21 cellular contexts compared by ENCODE assay signal in genomic region chr11:1796297-1797011, GRCh38. TPM values are rescaled to one million over a fixed set of nuclear protein-coding genes. Genes with fewer than 3 reads are reported as not detected.
DNase-seq lines count a peak whose midpoint lies in the region; ATAC-seq and TF ChIP-seq lines count a peak whose summit lies in the region.
"Had no signal": no experiment of that assay in that cellular context is flagged by ENCODE, and none has a peak within 500 bp of the region (broad histone marks: within the 10 kb centered on the region; RNA-seq: fewer than 3 reads in every experiment).

No MANE protein-coding gene starts in this region.

- TF ChIP-seq CTCF in foreskin keratinocyte (conservative IDR thresholded peaks at IDR 0.05) (peak; percentile 19), type B pancreatic cell (conservative IDR thresholded peaks at IDR 0.05) (no peak)

- peaks cover 8% of the 10 kb centered on the region for H3K4me1 Mint-ChIP-seq in type B pancreatic cell (ENCODE audit: unreplicated experiment)

- ATAC-seq in foreskin keratinocyte = peak; percentile 69
- ATAC-seq: heart left ventricle; naive thymus-derived CD4-positive, alpha-beta T cell had no signal

- H3K36me3 Mint-ChIP-seq in type B pancreatic cell = no peaks in the 10 kb centered on the region

- no peaks in the 10 kb centered on the region for H3K27me3 ChIP-seq in foreskin keratinocyte

- peak; percentile 54 for DNase-seq in SIG-M5 treated with dmso at 0.1 percent for 504 hours (lab: John Stamatoyannopoulos, UW; ENCODE audit: unreplicated experiment)
- no peak for DNase-seq in SIG-M5 (lab: John Stamatoyannopoulos, UW)
- DNase-seq in foreskin keratinocyte = peak; percentile 56 to 85
- no peak for DNase-seq in type B pancreatic cell (ENCODE audit: extremely low spot score, unreplicated experiment)
- DNase-seq in superior temporal gyrus (ENCODE audit: extremely low spot score) = no peak
- DNase-seq in cerebellar cortex (ENCODE audit: low spot score) = no peak
- DNase-seq: amniotic stem cell; caudate nucleus; COR-L47; EL; heart left ventricle; naive thymus-derived CD4-positive, alpha-beta T cell; NCI-H1048; NCI-H2029; NCI-H510A; small intestine; stimulated activated CD4-positive, alpha-beta T cell treated with anti-CD3 and anti-CD28 coated beads, Interleukin-4, amount 100 ng/mL, for 24 hours had no signal

- peak overlapping the region; percentile 86 for H3K27ac Mint-ChIP-seq in type B pancreatic cell
- H3K27ac Mint-ChIP-seq: naive thymus-derived CD4-positive, alpha-beta T cell had no signal

- H3K9me3 Mint-ChIP-seq in type B pancreatic cell = no peaks in the 10 kb centered on the region

- peaks cover 12% of the 10 kb centered on the region for H3K4me1 ChIP-seq in foreskin keratinocyte

- H3K4me3 Mint-ChIP-seq in type B pancreatic cell = peak overlapping the region; percentile 10
- H3K4me3 Mint-ChIP-seq: naive thymus-derived CD4-positive, alpha-beta T cell had no signal

- H3K27me3 Mint-ChIP-seq in type B pancreatic cell = peaks cover 40% of the 10 kb centered on the region

- H3K27ac ChIP-seq in foreskin keratinocyte = no peak overlapping the region
- H3K27ac ChIP-seq: 22Rv1, heart left ventricle, KMS-11 had no signal

RNA-seq across cellular contexts. Expression of gene CTSD, which starts 32.7 kb away (rescaled TPM):
- total RNA-seq in foreskin keratinocyte (116 and 154 TPM in 2 replicates), type B pancreatic cell (ENCODE audit: low replicate concordance) (318 and 557 TPM in 2 replicates)
- polyA plus RNA-seq in foreskin keratinocyte = 185 and 260 TPM in 2 replicates

RNA-seq across cellular contexts. Expression of gene SYT8, which starts 38.3 kb away (rescaled TPM):
- 18.1 and 21.1 TPM in 2 replicates for total RNA-seq in foreskin keratinocyte
- polyA plus RNA-seq in foreskin keratinocyte = 28.4 and 29.4 TPM in 2 replicates
- 4.5 and 7.9 TPM in 2 replicates for total RNA-seq in type B pancreatic cell (ENCODE audit: low replicate concordance)
- total RNA-seq: heart left ventricle; lung microvascular endothelial cell; naive thymus-derived CD4-positive, alpha-beta T cell; subcutaneous adipose tissue had no signal
- polyA plus RNA-seq: naive thymus-derived CD4-positive, alpha-beta T cell had no signal

RNA-seq across cellular contexts. Expression of gene TNNI2, which starts 42.3 kb away (rescaled TPM):
- total RNA-seq in foreskin keratinocyte (5.6 and 8.6 TPM in 2 replicates), type B pancreatic cell (ENCODE audit: low replicate concordance) (1.7 and 3.9 TPM in 2 replicates)
- polyA plus RNA-seq in foreskin keratinocyte = 8.2 and 13.1 TPM in 2 replicates
- total RNA-seq: lung microvascular endothelial cell had no signal

RNA-seq across cellular contexts. Expression of gene IFITM10, which starts 46.1 kb away (rescaled TPM):
- total RNA-seq in foreskin keratinocyte = 0.04 and 0.14 TPM in 2 replicates
- polyA plus RNA-seq in foreskin keratinocyte = 0.06 TPM in 1 of 2 replicates, not detected in the other
- total RNA-seq in type B pancreatic cell (ENCODE audit: low replicate concordance) = 3.4 and 7.4 TPM in 2 replicates
- polyA plus RNA-seq: naive thymus-derived CD4-positive, alpha-beta T cell had no signal

RNA-seq across cellular contexts. Expression of gene LSP1, which starts 56.4 kb away (rescaled TPM):
- total RNA-seq in foreskin keratinocyte (0.49 and 1.1 TPM in 2 replicates), type B pancreatic cell (ENCODE audit: low replicate concordance) (0.50 and 0.53 TPM in 2 replicates)
- polyA plus RNA-seq in foreskin keratinocyte = 1.3 and 1.7 TPM in 2 replicates
- total RNA-seq: lung microvascular endothelial cell had no signal

Comparison
In these comparisons a context has a peak if more than half of its experiments do, and no peak if none do; other contexts are left out.
1. DNase-seq: peak in SIG-M5 treated with dmso at 0.1 percent for 504 hours (single experiment) and foreskin keratinocyte (2 of 2); none in SIG-M5 (single experiment), type B pancreatic cell (single experiment), superior temporal gyrus (single experiment) and cerebellar cortex (single experiment).